In genomic region chr15:29132110-29132420, GRCh38 we compare ENCODE assay signal across 18 cellular contexts.
"Had no signal": no experiment of that assay in that cellular context is flagged by ENCODE, and none has a peak within 500 bp of the region (broad histone marks: within the 10 kb centered on the region; RNA-seq: fewer than 3 reads in every experiment).

No MANE protein-coding gene starts in this region.

- H2AFZ ChIP-seq: neural progenitor cell had no signal

- DNase-seq: activated CD4-positive, alpha-beta T cell treated with anti-CD3 and anti-CD28 coated beads, Interleukin-2, amount 50 U/mL, for 4 hours; activated naive CD4-positive, alpha-beta T cell; activated naive CD8-positive, alpha-beta T cell treated with anti-CD3 and anti-CD28 coated beads for 36 hours; amygdala; effector memory CD8-positive, alpha-beta T cell; foreskin fibroblast; hippocampal formation; naive B cell; stimulated activated CD8-positive, alpha-beta memory T cell treated with anti-CD3 and anti-CD28 coated beads, Interleukin-4, amount 100 ng/mL, for 48 hours; stimulated activated naive CD4-positive, alpha-beta T cell treated with Interleukin-2 at 50 U/mL for 16 hours; SW 1271; uterus had no signal

- H3K4me1 ChIP-seq: tibial nerve, uterus had no signal

- H3K4me2 ChIP-seq: neural progenitor cell had no signal

- H3K9me3 ChIP-seq: ovary, tibial nerve, uterus had no signal

- H3K36me3 Mint-ChIP-seq: activated naive CD8-positive, alpha-beta T cell treated with anti-CD3 and anti-CD28 coated beads for 36 hours; naive B cell; neural progenitor cell had no signal

- ATAC-seq: effector memory CD8-positive, alpha-beta T cell; sciatic nerve had no signal

- H3K9ac ChIP-seq: neural progenitor cell had no signal

- H3K4me3 Mint-ChIP-seq: effector memory CD8-positive, alpha-beta T cell; naive B cell; neural progenitor cell had no signal

- H3K27me3 ChIP-seq: cardiac muscle cell, neural progenitor cell, ovary, tibial nerve, uterus had no signal

- H3K27ac Mint-ChIP-seq: activated naive CD8-positive, alpha-beta T cell treated with anti-CD3 and anti-CD28 coated beads for 36 hours; effector memory CD8-positive, alpha-beta T cell; naive B cell had no signal

- H3K27ac ChIP-seq: cardiac muscle cell, epithelial cell of prostate, neural progenitor cell, ovary, tibial nerve, uterus had no signal

- H3K9me3 Mint-ChIP-seq: activated naive CD8-positive, alpha-beta T cell treated with anti-CD3 and anti-CD28 coated beads for 36 hours; effector memory CD8-positive, alpha-beta T cell; neural progenitor cell had no signal
